ENCODE assay signal across 24 cellular contexts in genomic region chr1:244234009-244234643, GRCh38.
DNase-seq lines count a peak whose midpoint lies in the region; ATAC-seq, FAIRE-seq and TF ChIP-seq lines count a peak whose summit lies in the region.
"Had no signal": no experiment of that assay in that cellular context is flagged by ENCODE, and none has a peak within 500 bp of the region (broad histone marks: within the 10 kb centered on the region; RNA-seq: fewer than 3 reads in every experiment).

No MANE protein-coding gene starts in this region.

- no peaks in the 10 kb centered on the region for H3K79me2 ChIP-seq in H1 (ENCODE audit: control insufficient read depth in 1 of 2, insufficient read depth in 2 of 2, low read length in 2 of 2)
- H3K79me2 ChIP-seq in neural progenitor cell (ENCODE audit: low read depth) = no peaks in the 10 kb centered on the region

- H2BK12ac ChIP-seq in H1 (ENCODE audit: low read depth, low read length) = peak overlapping the region; percentile 28; the same call in 1 of the 2 replicates

- H3K56ac ChIP-seq in H1 (replicated peaks; ENCODE audit: insufficient read length, low read depth, low read length) = no peak overlapping the region

- H3K23me2 ChIP-seq in H1 (ENCODE audit: low read depth, low read length) = no peaks in the 10 kb centered on the region

- peaks cover 2% of the 10 kb centered on the region for H3F3A ChIP-seq in neural progenitor cell (ENCODE audit: low read depth)

- no peak overlapping the region for H2AK5ac ChIP-seq in H1 (ENCODE audit: low read depth, low read length)

- H3K4me3 Mint-ChIP-seq in activated CD8-positive, alpha-beta memory T cell treated with anti-CD3 and anti-CD28 coated beads, Interleukin-2, amount 10 ng/mL, durations not matched to agents 7 days and 5 days = no peak overlapping the region
- no peak overlapping the region for H3K4me3 Mint-ChIP-seq in neural progenitor cell
- H3K4me3 Mint-ChIP-seq in activated naive CD8-positive, alpha-beta T cell treated with anti-CD3 and anti-CD28 coated beads, Interleukin-2, amount 50 U/mL, for 24 hours = no peak overlapping the region
- H3K4me3 Mint-ChIP-seq: stimulated activated naive B cell treated with anti-CD40 and anti-IgM and Interleukin-4, amounts not matched to agents 10 μg/mL and 1 μg/mL and 100 μg/mL, for 72 hours had no signal

- H2BK20ac ChIP-seq in H1 (ENCODE audit: low read length) = no peak overlapping the region

- H3K18ac ChIP-seq in H1 (ENCODE audit: extremely low read depth, low read length) = no peak overlapping the region; the same call in 1 of the 2 replicates

- H2BK15ac ChIP-seq in H1 (ENCODE audit: low read length) = no peak overlapping the region

- no peak for TF ChIP-seq EP300 in H1 (IDR thresholded peaks at IDR 0.05; ENCODE audit: borderline replicate concordance in 1 of 2, low read depth in 2 of 2, low read length in 2 of 2)

- H3K4me1 Mint-ChIP-seq in activated CD8-positive, alpha-beta memory T cell treated with anti-CD3 and anti-CD28 coated beads, Interleukin-2, amount 10 ng/mL, durations not matched to agents 7 days and 5 days = peaks cover 5% of the 10 kb centered on the region
- H3K4me1 Mint-ChIP-seq in neural progenitor cell = peaks cover 18% of the 10 kb centered on the region
- peaks cover under 1% of the 10 kb centered on the region for H3K4me1 Mint-ChIP-seq in activated naive CD8-positive, alpha-beta T cell treated with anti-CD3 and anti-CD28 coated beads, Interleukin-2, amount 50 U/mL, for 24 hours

- peak; percentile 41 to 57; a peak in 3 of 4 replicates for TF ChIP-seq RAD21 in H1 (IDR thresholded peaks at IDR 0.05 in 1 of 2, conservative IDR thresholded peaks at IDR 0.05 in 1 of 2; ENCODE audit: low read depth in 2 of 2, low read length in 2 of 2)

- H3K36me3 Mint-ChIP-seq in activated CD8-positive, alpha-beta memory T cell treated with anti-CD3 and anti-CD28 coated beads, Interleukin-2, amount 10 ng/mL, durations not matched to agents 7 days and 5 days = no peaks in the 10 kb centered on the region
- H3K36me3 Mint-ChIP-seq in neural progenitor cell = no peaks in the 10 kb centered on the region
- no peaks in the 10 kb centered on the region for H3K36me3 Mint-ChIP-seq in activated naive CD8-positive, alpha-beta T cell treated with anti-CD3 and anti-CD28 coated beads, Interleukin-2, amount 50 U/mL, for 24 hours (ENCODE audit: low read depth)
- H3K36me3 Mint-ChIP-seq: stimulated activated naive B cell treated with anti-CD40 and anti-IgM and Interleukin-4, amounts not matched to agents 10 μg/mL and 1 μg/mL and 100 μg/mL, for 72 hours had no signal

- H3K4me1 ChIP-seq in H1 (replicated peaks in 1 of 4; ENCODE audit: control insufficient read depth in 3 of 4, insufficient read depth in 4 of 4, low read length in 3 of 4) (peaks cover 0 to 8% (median 1%) of the 10 kb centered on the region in 4 experiments; a peak in 3 of 7 replicates), neural progenitor cell (peaks cover 11% of the 10 kb centered on the region)

- no peak overlapping the region; a peak in 1 of 7 replicates for H3K9ac ChIP-seq in H1 (replicated peaks in 1 of 4; ENCODE audit: extremely low read depth in 1 of 4, low read depth in 3 of 4, low read length in 3 of 4)
- no peak overlapping the region for H3K9ac ChIP-seq in neural progenitor cell

- no peak for DNase-seq in activated CD8-positive, alpha-beta memory T cell treated with anti-CD3 and anti-CD28 coated beads, Interleukin-2, amount 10 ng/mL, durations not matched to agents 7 days and 5 days
- no peak for DNase-seq in activated CD8-positive, alpha-beta memory T cell treated with anti-CD3 and anti-CD28 coated beads, Interleukin-2, amount 50 U/mL, for 4 hours
- peak; percentile 31 for DNase-seq in NB4 (ENCODE audit: low read depth)
- DNase-seq in H1 (ENCODE audit: low read depth in 1 of 2, low spot score in 2 of 2) = no peak
- peak; percentile 63 for DNase-seq in neural progenitor cell (ENCODE audit: low spot score)
- DNase-seq in superior temporal gyrus (ENCODE audit: extremely low spot score) = no peak
- DNase-seq in activated naive CD8-positive, alpha-beta T cell treated with anti-CD3 and anti-CD28 coated beads, Interleukin-2, amount 50 U/mL, for 24 hours = no peak
- no peak for DNase-seq in NCI-H446 (lab: John Stamatoyannopoulos, UW)
- DNase-seq: activated CD4-positive, alpha-beta T cell treated with anti-CD3 and anti-CD28 coated beads, Interleukin-2, amount 50 U/mL, for 1 hour; activated naive CD4-positive, alpha-beta T cell; C1 segment of cervical spinal cord; caudate nucleus; foreskin melanocyte; hypothalamus; Karpas-422; NCI-H1048; NCI-H748 treated with DMSO at 0.1 percent for 48 hours; Right ventricle myocardium superior; stimulated activated CD4-positive, alpha-beta T cell treated with anti-CD3 and anti-CD28 coated beads, Interleukin-2, amount 100 ng/mL, for 24 hours; stimulated activated naive B cell treated with anti-CD40 and anti-IgM and Interleukin-4, amounts not matched to agents 10 μg/mL and 1 μg/mL and 100 μg/mL, for 72 hours; thyroid gland had no signal

- no peaks in the 10 kb centered on the region for H3K9me3 Mint-ChIP-seq in activated CD8-positive, alpha-beta memory T cell treated with anti-CD3 and anti-CD28 coated beads, Interleukin-2, amount 10 ng/mL, durations not matched to agents 7 days and 5 days (ENCODE audit: low read depth)
- H3K9me3 Mint-ChIP-seq in neural progenitor cell = no peaks in the 10 kb centered on the region
- H3K9me3 Mint-ChIP-seq in activated naive CD8-positive, alpha-beta T cell treated with anti-CD3 and anti-CD28 coated beads, Interleukin-2, amount 50 U/mL, for 24 hours = no peaks in the 10 kb centered on the region
- H3K9me3 Mint-ChIP-seq: stimulated activated naive B cell treated with anti-CD40 and anti-IgM and Interleukin-4, amounts not matched to agents 10 μg/mL and 1 μg/mL and 100 μg/mL, for 72 hours had no signal

- H4K8ac ChIP-seq in H1 (ENCODE audit: extremely low read depth, insufficient read depth, low read length) = no peak overlapping the region

- CTCF ChIA-PET in activated CD8-positive, alpha-beta memory T cell treated with anti-CD3 and anti-CD28 coated beads, Interleukin-2, amount 10 ng/mL, durations not matched to agents 7 days and 5 days (lab: Charles Lee) = interaction anchor here (1.1 kb wide), 1 partner anchor 65 kb away, joined by 4 read pairs; no protein-coding TSS in a partner anchor
- CTCF ChIA-PET in H1 (lab: Charles Lee; ENCODE audit: partially characterized antibody) = interaction anchor here (0.7 to 2.8 kb wide), 10 partner anchors 11 to 727 kb away, joined by 3 to 11 read pairs (median 4); no protein-coding TSS in a partner anchor

- H3K4me2 ChIP-seq in H1 (ENCODE audit: insufficient read depth in 1 of 2, low read depth in 2 of 2, low read length in 2 of 2) = no peak overlapping the region
- H3K4me2 ChIP-seq in neural progenitor cell = peak overlapping the region; percentile 19

- H2AFZ ChIP-seq in H1 (ENCODE audit: low read length) (no peak overlapping the region), neural progenitor cell (replicated peaks) (peak overlapping the region; percentile 72)

- WGBS in H1 (ENCODE audit: extremely low coverage in 1 of 2, insufficient coverage in 1 of 2, insufficient read length in 1 of 2, insufficient replicate concordance in 2 of 2, low coverage in 1 of 2, low lambda C conversion rate in 2 of 2, missing lambda C conversion rate in 1 of 2), 2 experiments = 83% methylated on average over 15 of the region's 15 CpGs; no CpG with 5 or more reads in 1 of the 2 experiments

- no peak overlapping the region for H2BK5ac ChIP-seq in H1 (ENCODE audit: low read depth, low read length)

- H3K27me3 ChIP-seq in H1 (replicated peaks in 1 of 4; ENCODE audit: control insufficient read depth in 3 of 4, extremely low read depth in 1 of 4, insufficient read depth in 3 of 4, low read length in 3 of 4) = no peaks in the 10 kb centered on the region; a peak in 1 of 7 replicates
- no peaks in the 10 kb centered on the region for H3K27me3 ChIP-seq in neural progenitor cell
- H3K27me3 ChIP-seq: thyroid gland had no signal

- TF ChIP-seq CTCF in NB4 (IDR thresholded peaks at IDR 0.05; ENCODE audit: low read depth, low read length) (no peak), H1 (IDR thresholded peaks at IDR 0.05; ENCODE audit: control extremely low read depth in 1 of 3, insufficient read depth in 1 of 3, low read depth in 1 of 3, low read length in 3 of 3) (peak in 2 of 3 experiments; percentile 28 to 42; a peak in 2 of 4 replicates), neural progenitor cell (IDR thresholded peaks at IDR 0.05) (peak; percentile 33)

- H3K36me3 ChIP-seq in H1 (ENCODE audit: control insufficient read depth in 2 of 4, insufficient read depth in 4 of 4, low read length in 3 of 4) (no peaks in the 10 kb centered on the region), neural progenitor cell (no peaks in the 10 kb centered on the region)
- H3K36me3 ChIP-seq: thyroid gland had no signal

- no peaks in the 10 kb centered on the region for H3K9me3 ChIP-seq in H1 (ENCODE audit: insufficient read depth in 2 of 2, low read depth in 1 of 2, low read length in 1 of 2)
- H3K9me3 ChIP-seq in neural progenitor cell (ENCODE audit: low read depth) = no peaks in the 10 kb centered on the region
- H3K9me3 ChIP-seq: thyroid gland had no signal

- H3K4ac ChIP-seq in H1 (replicated peaks; ENCODE audit: insufficient read length, low read depth, low read length) = no peak overlapping the region

- POLR2A ChIA-PET in H1 (lab: Charles Lee; ENCODE audit: partially characterized antibody) = no interaction called here

- ATAC-seq in activated CD8-positive, alpha-beta memory T cell treated with anti-CD3 and anti-CD28 coated beads, Interleukin-2, amount 10 ng/mL, durations not matched to agents 7 days and 5 days = peak; percentile 30
- no peak for ATAC-seq in activated naive CD8-positive, alpha-beta T cell treated with anti-CD3 and anti-CD28 coated beads, Interleukin-2, amount 50 U/mL, for 24 hours
- ATAC-seq: stimulated activated naive B cell treated with anti-CD40 and anti-IgM and Interleukin-4, amounts not matched to agents 10 μg/mL and 1 μg/mL and 100 μg/mL, for 72 hours had no signal

- no peak overlapping the region for H4K5ac ChIP-seq in H1 (ENCODE audit: insufficient read length, low read depth, low read length)

- H4K91ac ChIP-seq in H1 (replicated peaks; ENCODE audit: insufficient read length, low read length) = no peak overlapping the region

- no peak overlapping the region for H2BK120ac ChIP-seq in H1 (replicated peaks; ENCODE audit: low read depth, low read length)

- H3K4me3 ChIP-seq in NB4 (ENCODE audit: low read depth, low read length) (no peak overlapping the region), H1 (ENCODE audit: extremely low read depth in 1 of 4, insufficient read depth in 2 of 4, low read depth in 3 of 4, low read length in 4 of 4) (no peak overlapping the region), neural progenitor cell (no peak overlapping the region)
- H3K4me3 ChIP-seq: skin epidermis, thyroid gland had no signal

- no peak overlapping the region for H3K27ac Mint-ChIP-seq in activated CD8-positive, alpha-beta memory T cell treated with anti-CD3 and anti-CD28 coated beads, Interleukin-2, amount 10 ng/mL, durations not matched to agents 7 days and 5 days
- H3K27ac Mint-ChIP-seq in neural progenitor cell = peak overlapping the region; percentile 26
- no peak overlapping the region for H3K27ac Mint-ChIP-seq in activated naive CD8-positive, alpha-beta T cell treated with anti-CD3 and anti-CD28 coated beads, Interleukin-2, amount 50 U/mL, for 24 hours
- H3K27ac Mint-ChIP-seq: progenitor cell of endocrine pancreas; stimulated activated naive B cell treated with anti-CD40 and anti-IgM and Interleukin-4, amounts not matched to agents 10 μg/mL and 1 μg/mL and 100 μg/mL, for 72 hours had no signal

- H3K79me1 ChIP-seq in H1 (ENCODE audit: low read depth, low read length) = no peaks in the 10 kb centered on the region

- no peak overlapping the region for H3K23ac ChIP-seq in H1 (ENCODE audit: insufficient read length)

- TF ChIP-seq POLR2A in NB4 (IDR thresholded peaks at IDR 0.05; ENCODE audit: extremely low read depth, insufficient read length) (no peak), H1 (IDR thresholded peaks at IDR 0.05; ENCODE audit: control extremely low read depth in 1 of 2, low read depth in 2 of 2, low read length in 2 of 2) (no peak)

- H3K27me3 Mint-ChIP-seq in activated CD8-positive, alpha-beta memory T cell treated with anti-CD3 and anti-CD28 coated beads, Interleukin-2, amount 10 ng/mL, durations not matched to agents 7 days and 5 days = peaks cover 18% of the 10 kb centered on the region
- peaks cover 7% of the 10 kb centered on the region for H3K27me3 Mint-ChIP-seq in neural progenitor cell (ENCODE audit: insufficient read depth, low read depth)
- peaks cover 3% of the 10 kb centered on the region for H3K27me3 Mint-ChIP-seq in activated naive CD8-positive, alpha-beta T cell treated with anti-CD3 and anti-CD28 coated beads, Interleukin-2, amount 50 U/mL, for 24 hours

- no peak overlapping the region for H3K27ac ChIP-seq in H1 (ENCODE audit: low read depth, low read length)
- no peak overlapping the region for H3K27ac ChIP-seq in neural progenitor cell
- H3K27ac ChIP-seq: skin epidermis, thyroid gland had no signal

- H4K20me1 ChIP-seq in H1 (replicated peaks in 1 of 2; ENCODE audit: control insufficient read depth in 1 of 2, insufficient read depth in 2 of 2, low read length in 2 of 2) = no peaks in the 10 kb centered on the region
- no peaks in the 10 kb centered on the region for H4K20me1 ChIP-seq in neural progenitor cell (ENCODE audit: low read depth)

- H3K14ac ChIP-seq in H1 (ENCODE audit: insufficient read length) = no peak overlapping the region

- no peak for FAIRE-seq in H1 (lab: Jason Lieb, UNC)
- FAIRE-seq: D721Med had no signal

Comparison
In these comparisons a context has a peak if more than half of its experiments do, and no peak if none do; other contexts are left out.
1. DNase-seq: peak in NB4 (single experiment) and neural progenitor cell (single experiment); none in activated CD8-positive, alpha-beta memory T cell treated with anti-CD3 and anti-CD28 coated beads, Interleukin-2, amount 10 ng/mL, durations not matched to agents 7 days and 5 days (single experiment), activated CD8-positive, alpha-beta memory T cell treated with anti-CD3 and anti-CD28 coated beads, Interleukin-2, amount 50 U/mL, for 4 hours (single experiment), H1 (0 of 2), superior temporal gyrus (single experiment), activated naive CD8-positive, alpha-beta T cell treated with anti-CD3 and anti-CD28 coated beads, Interleukin-2, amount 50 U/mL, for 24 hours (single experiment) and NCI-H446 (0 of 2).